31 cellular contexts compared by ENCODE assay signal in the genomic region with DNA sequence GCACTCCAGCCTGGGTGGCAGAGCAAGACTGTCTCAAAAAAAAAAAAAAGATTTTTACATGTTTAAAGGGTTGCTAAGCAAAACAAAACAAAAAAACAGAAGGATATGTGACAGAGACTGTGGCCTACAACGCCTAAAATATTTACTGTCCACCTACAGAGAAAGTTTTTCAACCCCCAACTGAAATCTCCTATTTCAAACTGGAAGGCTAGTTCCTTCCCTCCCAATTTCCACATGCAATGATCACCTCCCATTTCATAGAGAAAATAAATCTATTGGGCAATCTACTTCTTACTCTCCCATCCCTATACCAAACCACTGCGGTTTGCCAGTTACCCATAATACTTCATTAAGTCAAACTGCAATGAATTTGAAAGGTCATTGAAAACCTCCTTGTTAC.
DNase-seq lines count a peak whose midpoint lies in the region; ATAC-seq, FAIRE-seq and TF ChIP-seq lines count a peak whose summit lies in the region.
"Had no signal": no experiment of that assay in that cellular context is flagged by ENCODE, and none has a peak within 500 bp of the region (broad histone marks: within the 10 kb centered on the region; RNA-seq: fewer than 3 reads in every experiment).

No MANE protein-coding gene starts in this region.

- POLR2A ChIA-PET in A549 (lab: Yijun Ruan, JAX) = no interaction called here
- POLR2A ChIA-PET in naive thymus-derived CD4-positive, alpha-beta T cell (lab: Charles Lee) = interaction anchor here (0.6 kb wide), 1 partner anchor 43 kb away, joined by 9 read pairs; no protein-coding TSS in a partner anchor
- POLR2A ChIA-PET in activated CD8-positive, alpha-beta T cell treated with anti-CD3 and anti-CD28 coated beads for 36 hours (lab: Charles Lee) = no interaction called here

- H3K4me1 ChIP-seq in A549 (peaks cover 38% of the 10 kb centered on the region), sigmoid colon (peaks cover 0 to 23% (median 8%) of the 10 kb centered on the region in 4 donors)
- H3K4me1 ChIP-seq in naive thymus-derived CD4-positive, alpha-beta T cell (ENCODE audit: control insufficient read depth in 2 of 2, insufficient read depth in 2 of 2, low read length in 2 of 2) = no peaks in the 10 kb centered on the region
- H3K4me1 ChIP-seq: BE2C had no signal

- H3K4me3 ChIP-seq in A549 (no peak overlapping the region), sigmoid colon (no peak overlapping the region)
- no peak overlapping the region for H3K4me3 ChIP-seq in naive thymus-derived CD4-positive, alpha-beta T cell (ENCODE audit: low read length)
- H3K4me3 ChIP-seq: SK-N-MC, tibial nerve had no signal

- peak overlapping the region; percentile 78 to 84; a peak in 4 of 6 replicates for H3K27ac ChIP-seq in A549
- no peak overlapping the region for H3K27ac ChIP-seq in naive thymus-derived CD4-positive, alpha-beta T cell (ENCODE audit: low read depth, low read length)
- H3K27ac ChIP-seq in sigmoid colon = no peak overlapping the region
- H3K27ac ChIP-seq: SK-N-MC, tibial nerve, WERI-Rb-1 had no signal

- CTCF ChIA-PET in A549 (lab: Yijun Ruan, JAX) = interaction anchor here (1.0 to 1.1 kb wide), 2 partner anchors 16 to 18 kb away, joined by 3 read pairs; no protein-coding TSS in a partner anchor
- CTCF ChIA-PET in naive thymus-derived CD4-positive, alpha-beta T cell (lab: Charles Lee) = no interaction called here
- CTCF ChIA-PET in activated CD8-positive, alpha-beta T cell treated with anti-CD3 and anti-CD28 coated beads for 36 hours (lab: Charles Lee) = no interaction called here

- no peak for FAIRE-seq in A549 (lab: Jason Lieb, UNC)
- FAIRE-seq: bronchial epithelial cell, colon, GM18507, H1, keratinocyte, RCC 7860 had no signal

- H3K9me3 ChIP-seq in A549 (peaks cover 6% of the 10 kb centered on the region; the same call in 1 of the 3 replicates), sigmoid colon (no peaks in the 10 kb centered on the region)
- H3K9me3 ChIP-seq in naive thymus-derived CD4-positive, alpha-beta T cell (ENCODE audit: control insufficient read depth in 2 of 3, low read length in 3 of 3) = peaks cover 0 to 11% (median 0%) of the 10 kb centered on the region in 3 experiments
- H3K9me3 ChIP-seq: BE2C had no signal

- H3K9me3 Mint-ChIP-seq in naive thymus-derived CD4-positive, alpha-beta T cell = peaks cover 0 to 40% (median 21%) of the 10 kb centered on the region in 11 donors
- H3K9me3 Mint-ChIP-seq in activated CD8-positive, alpha-beta T cell treated with anti-CD3 and anti-CD28 coated beads for 36 hours = peaks cover 17% of the 10 kb centered on the region

- TF ChIP-seq CTCF in A549 (IDR thresholded peaks at IDR 0.05) = no peak
- no peak for TF ChIP-seq CTCF in activated CD8-positive, alpha-beta T cell treated with anti-CD3 and anti-CD28 coated beads for 36 hours (IDR thresholded peaks at IDR 0.05)
- TF ChIP-seq CTCF in sigmoid colon (IDR thresholded peaks at IDR 0.05) = no peak

- H3K27me3 Mint-ChIP-seq in naive thymus-derived CD4-positive, alpha-beta T cell = no peaks in the 10 kb centered on the region
- no peaks in the 10 kb centered on the region for H3K27me3 Mint-ChIP-seq in activated CD8-positive, alpha-beta T cell treated with anti-CD3 and anti-CD28 coated beads for 36 hours
- H3K27me3 Mint-ChIP-seq: activated CD4-positive, alpha-beta T cell treated with anti-CD3 and anti-CD28 coated beads, Interleukin-2, amount 10 ng/mL, durations not matched to agents 24 days and 14 days; activated CD8-positive, alpha-beta memory T cell treated with anti-CD3 and anti-CD28 coated beads, Interleukin-2, amount 10 ng/mL, durations not matched to agents 7 days and 5 days; effector memory CD8-positive, alpha-beta T cell; natural killer cell treated with Interleukin-12 subunit alpha and Interleukin-12 subunit beta and Interleukin-15 and Interleukin-18, amount 100 ng/mL, for 72 hours; stimulated activated naive CD8-positive, alpha-beta T cell treated with anti-CD3 and anti-CD28 coated beads, Interleukin-15, amount 100 ng/mL, for 72 hours had no signal

- peaks cover 0 to 26% (median 4%) of the 10 kb centered on the region in 7 donors for H3K4me1 Mint-ChIP-seq in naive thymus-derived CD4-positive, alpha-beta T cell
- peaks cover 17% of the 10 kb centered on the region for H3K4me1 Mint-ChIP-seq in activated CD8-positive, alpha-beta T cell treated with anti-CD3 and anti-CD28 coated beads for 36 hours (ENCODE audit: low read depth)

- no peak overlapping the region for H3K27ac Mint-ChIP-seq in naive thymus-derived CD4-positive, alpha-beta T cell
- no peak overlapping the region for H3K27ac Mint-ChIP-seq in activated CD8-positive, alpha-beta T cell treated with anti-CD3 and anti-CD28 coated beads for 36 hours
- H3K27ac Mint-ChIP-seq: activated CD4-positive, alpha-beta T cell treated with anti-CD3 and anti-CD28 coated beads, Interleukin-2, amount 10 ng/mL, durations not matched to agents 24 days and 14 days; activated CD8-positive, alpha-beta memory T cell treated with anti-CD3 and anti-CD28 coated beads, Interleukin-2, amount 10 ng/mL, durations not matched to agents 7 days and 5 days; activated T-cell treated with anti-CD3 and anti-CD28 coated beads, Interleukin-2, amount 50 U/mL, for 72 hours; effector memory CD8-positive, alpha-beta T cell; natural killer cell treated with Interleukin-12 subunit alpha and Interleukin-12 subunit beta and Interleukin-15 and Interleukin-18, amount 100 ng/mL, for 72 hours; stimulated activated naive CD8-positive, alpha-beta T cell treated with anti-CD3 and anti-CD28 coated beads, Interleukin-15, amount 100 ng/mL, for 72 hours had no signal

- H3K36me3 ChIP-seq in naive thymus-derived CD4-positive, alpha-beta T cell (ENCODE audit: control insufficient read depth in 2 of 3, insufficient read depth in 3 of 3, low read length in 3 of 3) = peaks cover 0 to 8% (median 0%) of the 10 kb centered on the region in 3 experiments
- H3K36me3 ChIP-seq in sigmoid colon = no peaks in the 10 kb centered on the region
- H3K36me3 ChIP-seq: BE2C, WERI-Rb-1 had no signal

- no peak for DNase-seq in A549 (ENCODE audit: low read depth in 1 of 2, low spot score in 1 of 2)
- DNase-seq in M059J (ENCODE audit: low read depth) = peak; percentile 61
- DNase-seq in SIG-M5 (lab: John Stamatoyannopoulos, UW) = peak; percentile 75
- no peak for DNase-seq in naive thymus-derived CD4-positive, alpha-beta T cell
- no peak for DNase-seq in activated CD8-positive, alpha-beta T cell treated with anti-CD3 and anti-CD28 coated beads for 36 hours
- DNase-seq in NCI-H748 (lab: John Stamatoyannopoulos, UW; ENCODE audit: unreplicated experiment) = no peak
- no peak for DNase-seq in activated effector memory CD4-positive, alpha-beta T cell treated with Interleukin-2 at 50 U/mL for 16 hours
- DNase-seq in sigmoid colon = no peak
- DNase-seq: 8988T; activated CD4-positive, alpha-beta T cell treated with anti-CD3 and anti-CD28 coated beads, Interleukin-2, amount 10 ng/mL, durations not matched to agents 24 days and 14 days; activated CD8-positive, alpha-beta memory T cell treated with anti-CD3 and anti-CD28 coated beads, Interleukin-2, amount 10 ng/mL, durations not matched to agents 7 days and 5 days; activated naive CD4-positive, alpha-beta T cell treated with anti-CD3 and anti-CD28 coated beads, Interleukin-2, amount 50 U/mL, for 16 hours; activated T-cell treated with anti-CD3 and anti-CD28 coated beads, Interleukin-2, amount 50 U/mL, for 72 hours; amygdala; BE2C; effector memory CD8-positive, alpha-beta T cell; GF-D8; NCI-H1417; posterior cingulate gyrus; stimulated activated naive CD8-positive, alpha-beta T cell treated with anti-CD3 and anti-CD28 coated beads, Interleukin-15, amount 100 ng/mL, for 72 hours; WERI-Rb-1 had no signal

- TF ChIP-seq POLR2A in A549 (IDR thresholded peaks at IDR 0.05; ENCODE audit: low read length) (no peak), sigmoid colon (IDR thresholded peaks at IDR 0.05) (no peak)

- ATAC-seq in A549 = no peak
- ATAC-seq in naive thymus-derived CD4-positive, alpha-beta T cell = peak; percentile 65
- ATAC-seq in activated CD8-positive, alpha-beta T cell treated with anti-CD3 and anti-CD28 coated beads for 36 hours = no peak
- ATAC-seq: activated CD8-positive, alpha-beta memory T cell treated with anti-CD3 and anti-CD28 coated beads, Interleukin-2, amount 10 ng/mL, durations not matched to agents 7 days and 5 days; activated T-cell treated with anti-CD3 and anti-CD28 coated beads, Interleukin-2, amount 50 U/mL, for 72 hours; effector memory CD8-positive, alpha-beta T cell; esophagus mucosa; natural killer cell treated with Interleukin-12 subunit alpha and Interleukin-12 subunit beta and Interleukin-15 and Interleukin-18, amount 100 ng/mL, for 72 hours; stimulated activated naive CD8-positive, alpha-beta T cell treated with anti-CD3 and anti-CD28 coated beads, Interleukin-15, amount 100 ng/mL, for 72 hours had no signal

- H3K27me3 ChIP-seq in naive thymus-derived CD4-positive, alpha-beta T cell (ENCODE audit: control insufficient read depth in 2 of 2, insufficient read depth in 2 of 2, low read length in 2 of 2) = no peaks in the 10 kb centered on the region
- no peaks in the 10 kb centered on the region for H3K27me3 ChIP-seq in sigmoid colon
- H3K27me3 ChIP-seq: BE2C, tibial nerve had no signal

- H3K36me3 Mint-ChIP-seq in naive thymus-derived CD4-positive, alpha-beta T cell = peaks cover 14 to 53% (median 48%) of the 10 kb centered on the region in 5 donors
- peaks cover 29% of the 10 kb centered on the region for H3K36me3 Mint-ChIP-seq in activated CD8-positive, alpha-beta T cell treated with anti-CD3 and anti-CD28 coated beads for 36 hours (ENCODE audit: low read depth)

- 72% methylated on average over 2 of the region's 2 CpGs for WGBS in A549 (ENCODE audit: missing lambda C conversion rate)
- 85% methylated on average over 2 of the region's 2 CpGs for WGBS in sigmoid colon, 2 donors

- no peak overlapping the region for H3K4me2 ChIP-seq in A549

- no peak for TF ChIP-seq RAD21 in A549 (conservative IDR thresholded peaks at IDR 0.05 in 1 of 2, IDR thresholded peaks at IDR 0.05 in 1 of 2)

- no peak for TF ChIP-seq EP300 in A549 (IDR thresholded peaks at IDR 0.05)
- no peak for TF ChIP-seq EP300 in sigmoid colon (IDR thresholded peaks at IDR 0.05)

- no peak overlapping the region for H3K4me3 Mint-ChIP-seq in naive thymus-derived CD4-positive, alpha-beta T cell
- H3K4me3 Mint-ChIP-seq in activated CD8-positive, alpha-beta T cell treated with anti-CD3 and anti-CD28 coated beads for 36 hours = no peak overlapping the region
- H3K4me3 Mint-ChIP-seq: activated CD4-positive, alpha-beta T cell treated with anti-CD3 and anti-CD28 coated beads, Interleukin-2, amount 10 ng/mL, durations not matched to agents 24 days and 14 days; activated CD8-positive, alpha-beta memory T cell treated with anti-CD3 and anti-CD28 coated beads, Interleukin-2, amount 10 ng/mL, durations not matched to agents 7 days and 5 days; activated T-cell treated with anti-CD3 and anti-CD28 coated beads, Interleukin-2, amount 50 U/mL, for 72 hours; effector memory CD8-positive, alpha-beta T cell; natural killer cell treated with Interleukin-12 subunit alpha and Interleukin-12 subunit beta and Interleukin-15 and Interleukin-18, amount 100 ng/mL, for 72 hours; stimulated activated naive CD8-positive, alpha-beta T cell treated with anti-CD3 and anti-CD28 coated beads, Interleukin-15, amount 100 ng/mL, for 72 hours had no signal

- intact Hi-C loops in naive thymus-derived CD4-positive, alpha-beta T cell (cut with micrococcal nuclease) = no loop called here
- intact Hi-C loops in activated CD8-positive, alpha-beta T cell treated with anti-CD3 and anti-CD28 coated beads for 36 hours (cut with micrococcal nuclease) = no loop called here
- intact Hi-C loops in sigmoid colon (cut with DNase I) = no loop called here

Comparison
In these comparisons a context has a peak if more than half of its experiments do, and no peak if none do; other contexts are left out.
1. DNase-seq: peak in M059J (single experiment) and SIG-M5 (single experiment); none in A549 (0 of 2), naive thymus-derived CD4-positive, alpha-beta T cell (0 of 9), activated CD8-positive, alpha-beta T cell treated with anti-CD3 and anti-CD28 coated beads for 36 hours (single experiment), NCI-H748 (single experiment), activated effector memory CD4-positive, alpha-beta T cell treated with Interleukin-2 at 50 U/mL for 16 hours (single experiment) and sigmoid colon (single experiment).
2. H3K27ac ChIP-seq: peak in A549 (2 of 2); none in naive thymus-derived CD4-positive, alpha-beta T cell (single experiment) and sigmoid colon (0 of 4).